In genomic region chr3:14943042-14943441, GRCh38 we compare ENCODE assay signal across 1 cellular context.
TF ChIP-seq lines count a peak whose summit lies in the region.

No MANE protein-coding gene starts in this region.

TF ChIP-seq in GM12878, 131 proteins besides CTCF, POLR2A, EP300 and RAD21 (continued from another document):
- peak; percentile 84; the same call in 1 of the 2 replicates for TF ChIP-seq ZNF384 (IDR thresholded peaks at IDR 0.05; ENCODE audit: borderline replicate concordance, low read depth, low read length)
- no peak for TF ChIP-seq CREM (IDR thresholded peaks at IDR 0.05; ENCODE audit: low read depth)
- TF ChIP-seq BCLAF1 (IDR thresholded peaks at IDR 0.05): no peak
- TF ChIP-seq, protein P1, sequence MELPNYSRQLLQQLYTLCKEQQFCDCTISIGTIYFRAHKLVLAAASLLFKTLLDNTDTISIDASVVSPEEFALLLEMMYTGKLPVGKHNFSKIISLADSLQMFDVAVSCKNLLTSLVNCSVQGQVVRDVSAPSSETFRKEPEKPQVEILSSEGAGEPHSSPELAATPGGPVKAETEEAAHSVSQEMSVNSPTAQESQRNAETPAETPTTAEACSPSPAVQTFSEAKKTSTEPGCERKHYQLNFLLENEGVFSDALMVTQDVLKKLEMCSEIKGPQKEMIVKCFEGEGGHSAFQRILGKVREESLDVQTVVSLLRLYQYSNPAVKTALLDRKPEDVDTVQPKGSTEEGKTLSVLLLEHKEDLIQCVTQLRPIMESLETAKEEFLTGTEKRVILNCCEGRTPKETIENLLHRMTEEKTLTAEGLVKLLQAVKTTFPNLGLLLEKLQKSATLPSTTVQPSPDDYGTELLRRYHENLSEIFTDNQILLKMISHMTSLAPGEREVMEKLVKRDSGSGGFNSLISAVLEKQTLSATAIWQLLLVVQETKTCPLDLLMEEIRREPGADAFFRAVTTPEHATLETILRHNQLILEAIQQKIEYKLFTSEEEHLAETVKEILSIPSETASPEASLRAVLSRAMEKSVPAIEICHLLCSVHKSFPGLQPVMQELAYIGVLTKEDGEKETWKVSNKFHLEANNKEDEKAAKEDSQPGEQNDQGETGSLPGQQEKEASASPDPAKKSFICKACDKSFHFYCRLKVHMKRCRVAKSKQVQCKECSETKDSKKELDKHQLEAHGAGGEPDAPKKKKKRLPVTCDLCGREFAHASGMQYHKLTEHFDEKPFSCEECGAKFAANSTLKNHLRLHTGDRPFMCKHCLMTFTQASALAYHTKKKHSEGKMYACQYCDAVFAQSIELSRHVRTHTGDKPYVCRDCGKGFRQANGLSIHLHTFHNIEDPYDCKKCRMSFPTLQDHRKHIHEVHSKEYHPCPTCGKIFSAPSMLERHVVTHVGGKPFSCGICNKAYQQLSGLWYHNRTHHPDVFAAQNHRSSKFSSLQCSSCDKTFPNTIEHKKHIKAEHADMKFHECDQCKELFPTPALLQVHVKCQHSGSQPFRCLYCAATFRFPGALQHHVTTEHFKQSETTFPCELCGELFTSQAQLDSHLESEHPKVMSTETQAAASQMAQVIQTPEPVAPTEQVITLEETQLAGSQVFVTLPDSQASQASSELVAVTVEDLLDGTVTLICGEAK (IDR thresholded peaks at IDR 0.05; ENCODE audit: borderline replicate concordance): no peak
- no peak for TF ChIP-seq RB1 (IDR thresholded peaks at IDR 0.05; ENCODE audit: borderline replicate concordance)
- TF ChIP-seq USF2 (IDR thresholded peaks at IDR 0.05; ENCODE audit: borderline replicate concordance, low read depth, low read length): no peak
- TF ChIP-seq, protein P2, sequence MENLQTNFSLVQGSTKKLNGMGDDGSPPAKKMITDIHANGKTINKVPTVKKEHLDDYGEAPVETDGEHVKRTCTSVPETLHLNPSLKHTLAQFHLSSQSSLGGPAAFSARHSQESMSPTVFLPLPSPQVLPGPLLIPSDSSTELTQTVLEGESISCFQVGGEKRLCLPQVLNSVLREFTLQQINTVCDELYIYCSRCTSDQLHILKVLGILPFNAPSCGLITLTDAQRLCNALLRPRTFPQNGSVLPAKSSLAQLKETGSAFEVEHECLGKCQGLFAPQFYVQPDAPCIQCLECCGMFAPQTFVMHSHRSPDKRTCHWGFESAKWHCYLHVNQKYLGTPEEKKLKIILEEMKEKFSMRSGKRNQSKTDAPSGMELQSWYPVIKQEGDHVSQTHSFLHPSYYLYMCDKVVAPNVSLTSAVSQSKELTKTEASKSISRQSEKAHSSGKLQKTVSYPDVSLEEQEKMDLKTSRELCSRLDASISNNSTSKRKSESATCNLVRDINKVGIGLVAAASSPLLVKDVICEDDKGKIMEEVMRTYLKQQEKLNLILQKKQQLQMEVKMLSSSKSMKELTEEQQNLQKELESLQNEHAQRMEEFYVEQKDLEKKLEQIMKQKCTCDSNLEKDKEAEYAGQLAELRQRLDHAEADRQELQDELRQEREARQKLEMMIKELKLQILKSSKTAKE (IDR thresholded peaks at IDR 0.05; ENCODE audit: low read depth, poor library complexity, severe bottlenecking): peak; percentile 22
- no peak for TF ChIP-seq ASH2L (IDR thresholded peaks at IDR 0.05; ENCODE audit: borderline replicate concordance, low read depth)
- no peak for TF ChIP-seq CREB1 (IDR thresholded peaks at IDR 0.05; ENCODE audit: low read depth)
- no peak for TF ChIP-seq CHD1 (IDR thresholded peaks at IDR 0.05; ENCODE audit: low read depth, low read length)
